Comparison of ENCODE assay signal across 8 cellular contexts in genomic region chr19:7679017-7679720, GRCh38. TPM values are rescaled to one million over a fixed set of nuclear protein-coding genes. Genes with fewer than 3 reads are reported as not detected.
DNase-seq lines count a peak whose midpoint lies in the region; ATAC-seq and TF ChIP-seq lines count a peak whose summit lies in the region.

No MANE protein-coding gene starts in this region.

- no peaks in the 10 kb centered on the region for H3K27me3 ChIP-seq in HL-60 (ENCODE audit: insufficient read depth, poor library complexity, severe bottlenecking)

- no peak overlapping the region for H3K27ac Mint-ChIP-seq in Calu3 (ENCODE audit: unreplicated experiment)

- H3K27ac ChIP-seq in HL-60 (replicated peaks): peak overlapping the region; percentile 95

- no peak for TF ChIP-seq CTCF in Calu3 (IDR thresholded peaks at IDR 0.05; ENCODE audit: unreplicated experiment)
- TF ChIP-seq CTCF in HL-60 (IDR thresholded peaks at IDR 0.05; ENCODE audit: insufficient read depth, low read length): peak; percentile 60

- H3K27me3 Mint-ChIP-seq in Calu3 (ENCODE audit: unreplicated experiment): peaks cover 51% of the 10 kb centered on the region

- H3K4me3 Mint-ChIP-seq in Calu3 (ENCODE audit: low read depth, unreplicated experiment): no peak overlapping the region

- no peaks in the 10 kb centered on the region for H3K4me1 Mint-ChIP-seq in Calu3 (ENCODE audit: low read depth, unreplicated experiment)

- no TSS peak for BruUV-seq in Calu3 (replicated peaks; lab: Mats Ljungman, UMichigan)

- DNase-seq in Calu3 (peak; percentile 23), HL-60 (ENCODE audit: low read depth in 1 of 2, low spot score in 1 of 2) (peak; percentile 66 to 80), UCSD-AML1 (lab: John Stamatoyannopoulos, UW; ENCODE audit: unreplicated experiment) (peak; percentile 31), NCI-H510A (lab: John Stamatoyannopoulos, UW) (no peak)
- DNase-seq in central memory CD4-positive, alpha-beta T cell: peak; percentile 75
- peak; percentile 48 to 56 for DNase-seq in stimulated activated CD4-positive, alpha-beta T cell treated with anti-CD3 and anti-CD28 coated beads, Interleukin-15, amount 100 ng/mL, for 48 hours (ENCODE audit: low read depth in 2 of 2)

- peak overlapping the region; percentile 58 for H3K4me3 ChIP-seq in HL-60 (replicated peaks; ENCODE audit: insufficient read depth, low read length)

- intact Hi-C loops in Calu3 (cut with micrococcal nuclease; ENCODE audit: unreplicated experiment): no loop called here

- ATAC-seq in HG03045 (IDR thresholded peaks at IDR 0.05; ENCODE audit: unreplicated experiment) (no peak), GM21367 (IDR thresholded peaks at IDR 0.05; ENCODE audit: unreplicated experiment) (no peak)

- H3K36me3 Mint-ChIP-seq in Calu3 (ENCODE audit: insufficient read depth, unreplicated experiment): peaks cover 22% of the 10 kb centered on the region

- CTCF ChIA-PET in Calu3 (lab: Charles Lee): no interaction called here

- no peaks in the 10 kb centered on the region for H3K9me3 Mint-ChIP-seq in Calu3 (ENCODE audit: low read depth, unreplicated experiment)

RNA-seq across cellular contexts. Expression of gene TRAPPC5, which starts 1.5 kb away (rescaled TPM):
- total RNA-seq in Calu3 (2022): 82.4 and 87.3 TPM in 2 replicates

RNA-seq across cellular contexts. Expression of gene MCEMP1, which starts 2.3 kb away (rescaled TPM):
- not detected in 2 replicates for total RNA-seq in Calu3 (2022)

RNA-seq across cellular contexts. Expression of gene RETN, which starts 10.3 kb away (rescaled TPM):
- total RNA-seq in Calu3 (2022): not detected in 2 replicates

RNA-seq across cellular contexts. Expression of gene FCER2, which starts 22.8 kb away (rescaled TPM):
- total RNA-seq in Calu3 (2022): not detected in 2 replicates

RNA-seq across cellular contexts. Expression of gene STXBP2, which starts 42.3 kb away (rescaled TPM):
- total RNA-seq in Calu3 (2022): 132 and 150 TPM in 2 replicates
